In the genomic region with DNA sequence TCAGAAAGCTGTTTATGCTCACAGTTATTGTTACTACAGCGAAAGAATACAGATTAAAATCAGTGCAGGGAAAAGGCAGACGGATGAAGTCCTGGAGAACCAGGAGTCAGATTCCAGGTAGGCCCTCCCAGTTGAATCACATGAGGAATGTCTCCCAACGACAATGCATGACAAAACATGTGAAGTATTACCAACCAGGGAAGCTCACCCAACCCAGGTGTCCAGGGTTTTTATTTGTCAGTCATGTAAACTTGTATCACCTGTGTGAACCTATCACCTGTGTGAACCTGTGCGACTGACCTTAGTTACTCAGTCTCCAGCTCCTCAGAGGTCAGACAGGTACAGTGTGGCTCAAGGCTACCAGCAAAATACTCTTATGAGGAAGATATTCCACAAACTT, we compare ENCODE assay signal across 16 cellular contexts.
DNase-seq lines count a peak whose midpoint lies in the region; ATAC-seq, FAIRE-seq and TF ChIP-seq lines count a peak whose summit lies in the region.
"Had no signal": no experiment of that assay in that cellular context is flagged by ENCODE, and none has a peak within 500 bp of the region (broad histone marks: within the 10 kb centered on the region; RNA-seq: fewer than 3 reads in every experiment).

No MANE protein-coding gene starts in this region.

- no peak overlapping the region; the same call in 1 of the 2 replicates for H2BK12ac ChIP-seq in H1 (ENCODE audit: low read depth, low read length)

- no peaks in the 10 kb centered on the region for H3K23me2 ChIP-seq in H1 (ENCODE audit: low read depth, low read length)

- TF ChIP-seq CTCF in H1 (IDR thresholded peaks at IDR 0.05; ENCODE audit: control extremely low read depth in 1 of 3, insufficient read depth in 1 of 3, low read depth in 1 of 3, low read length in 3 of 3) (no peak), smooth muscle cell (IDR thresholded peaks at IDR 0.05; ENCODE audit: borderline replicate concordance, insufficient read depth, poor library complexity, severe bottlenecking) (no peak), GM10266 (IDR thresholded peaks at IDR 0.05; ENCODE audit: control insufficient read depth, insufficient read depth, low read depth, missing control alignments) (no peak)

- peaks cover 12 to 18% of the 10 kb centered on the region in 2 experiments for H4K20me1 ChIP-seq in H1 (replicated peaks in 1 of 2; ENCODE audit: control insufficient read depth in 1 of 2, insufficient read depth in 2 of 2, low read length in 2 of 2)
- H4K20me1 ChIP-seq in smooth muscle cell (ENCODE audit: low read depth): no peaks in the 10 kb centered on the region

- no peak for TF ChIP-seq POLR2A in H1 (IDR thresholded peaks at IDR 0.05; ENCODE audit: control extremely low read depth in 1 of 2, low read depth in 2 of 2, low read length in 2 of 2)

- TF ChIP-seq EP300 in H1 (IDR thresholded peaks at IDR 0.05; ENCODE audit: borderline replicate concordance in 1 of 2, low read depth in 2 of 2, low read length in 2 of 2): no peak

- ATAC-seq in GM21528 (IDR thresholded peaks at IDR 0.05; ENCODE audit: low FRiP score, unreplicated experiment): no peak
- ATAC-seq: HepG2 had no signal

- CTCF ChIA-PET in H1 (lab: Charles Lee; ENCODE audit: partially characterized antibody): interaction anchor here (1.1 to 2.1 kb wide), 2 partner anchors 12 to 172 kb away, joined by 4 read pairs; no protein-coding TSS in a partner anchor

- H3K9ac ChIP-seq in HUES48 (ENCODE audit: low read depth, low read length) (no peak overlapping the region), H1 (replicated peaks in 1 of 4; ENCODE audit: extremely low read depth in 1 of 4, low read depth in 3 of 4, low read length in 3 of 4) (no peak overlapping the region), smooth muscle cell (ENCODE audit: low read depth) (no peak overlapping the region)

- H3K36me3 ChIP-seq in HUES48 (ENCODE audit: control insufficient read depth, insufficient read depth, low read length) (no peaks in the 10 kb centered on the region), H1 (ENCODE audit: control insufficient read depth in 2 of 4, insufficient read depth in 4 of 4, low read length in 3 of 4) (no peaks in the 10 kb centered on the region), smooth muscle cell (ENCODE audit: low read depth) (no peaks in the 10 kb centered on the region)

- H4K91ac ChIP-seq in H1 (replicated peaks; ENCODE audit: insufficient read length, low read length): no peak overlapping the region

- peak; percentile 45 for FAIRE-seq in H1 (lab: Jason Lieb, UNC)
- FAIRE-seq: HepG2, RCC 7860 had no signal

- H3K4me2 ChIP-seq in H1 (ENCODE audit: insufficient read depth in 1 of 2, low read depth in 2 of 2, low read length in 2 of 2): peak overlapping the region; percentile 1 to 32; a peak in 1 of 4 replicates
- H3K4me2 ChIP-seq in smooth muscle cell: no peak overlapping the region

- DNase-seq in H1 (ENCODE audit: low read depth in 1 of 2, low spot score in 2 of 2) (no peak), kidney tubule cell (ENCODE audit: low spot score) (peak; percentile 62), smooth muscle cell (lab: John Stamatoyannopoulos, UW; ENCODE audit: unreplicated experiment) (no peak), GM10266 (ENCODE audit: extremely low spot score) (no peak)
- DNase-seq in stimulated activated CD4-positive, alpha-beta T cell treated with anti-CD3 and anti-CD28 coated beads, Interleukin-4, amount 100 ng/mL, for 4 hours: no peak
- DNase-seq: Calu3; CD4-positive, alpha-beta T cell; Karpas-422; NCI-H1105 treated with DMSO at 0.1 percent for 48 hours; NCI-H187 treated with DMSO at 0.1 percent for 48 hours; NCI-H510A; SIG-M5 had no signal

- no peak overlapping the region for H2BK120ac ChIP-seq in H1 (replicated peaks; ENCODE audit: low read depth, low read length)

- H3K4me3 ChIP-seq in HUES48 (ENCODE audit: low read depth, low read length) (no peak overlapping the region), H1 (ENCODE audit: extremely low read depth in 1 of 4, insufficient read depth in 2 of 4, low read depth in 3 of 4, low read length in 4 of 4) (no peak overlapping the region), smooth muscle cell (no peak overlapping the region)

- H2AK5ac ChIP-seq in H1 (ENCODE audit: low read depth, low read length): no peak overlapping the region; the same call in 1 of the 2 replicates

- no peak overlapping the region for H2BK20ac ChIP-seq in H1 (ENCODE audit: low read length)

- H4K5ac ChIP-seq in H1 (ENCODE audit: insufficient read length, low read depth, low read length): no peak overlapping the region

- H3K23ac ChIP-seq in H1 (ENCODE audit: insufficient read length): no peak overlapping the region

- WGBS in H1 (ENCODE audit: extremely low coverage in 1 of 2, insufficient coverage in 1 of 2, insufficient read length in 1 of 2, insufficient replicate concordance in 2 of 2, low coverage in 1 of 2, low lambda C conversion rate in 2 of 2, missing lambda C conversion rate in 1 of 2), 2 experiments: 66% methylated on average over 4 of the region's 4 CpGs; no CpG with 5 or more reads in 1 of the 2 experiments
- 68% methylated on average over 4 of the region's 4 CpGs for WGBS in smooth muscle cell (ENCODE audit: low lambda C conversion rate)

- no peak overlapping the region for H2AFZ ChIP-seq in H1 (ENCODE audit: low read length)
- no peak overlapping the region for H2AFZ ChIP-seq in smooth muscle cell (ENCODE audit: low read depth)

- H3K9me3 ChIP-seq in HUES48 (ENCODE audit: control insufficient read depth, insufficient read depth, low read length) (peaks cover 8% of the 10 kb centered on the region), H1 (ENCODE audit: insufficient read depth in 2 of 2, low read depth in 1 of 2, low read length in 1 of 2) (peaks cover 0 to 5% of the 10 kb centered on the region in 2 experiments; a peak in 2 of 4 replicates), smooth muscle cell (replicated peaks; ENCODE audit: low read depth) (no peaks in the 10 kb centered on the region)

- H3K79me1 ChIP-seq in H1 (ENCODE audit: low read depth, low read length): peaks cover 10% of the 10 kb centered on the region

- H3K4me1 ChIP-seq in HUES48 (ENCODE audit: control insufficient read depth, insufficient read depth, low read length): peaks cover 58% of the 10 kb centered on the region
- H3K4me1 ChIP-seq in H1 (replicated peaks in 1 of 4; ENCODE audit: control insufficient read depth in 3 of 4, insufficient read depth in 4 of 4, low read length in 3 of 4): peaks cover 13 to 28% (median 21%) of the 10 kb centered on the region in 4 experiments
- peaks cover 27% of the 10 kb centered on the region for H3K4me1 ChIP-seq in smooth muscle cell (ENCODE audit: low read depth)

- no peak overlapping the region for H4K8ac ChIP-seq in H1 (ENCODE audit: extremely low read depth, insufficient read depth, low read length)

- no peaks in the 10 kb centered on the region for H3F3A ChIP-seq in smooth muscle cell (ENCODE audit: low read depth)

- H3K27ac ChIP-seq in HUES48 (ENCODE audit: low read depth, low read length): peak overlapping the region; percentile 59
- H3K27ac ChIP-seq in H1 (ENCODE audit: low read depth, low read length): no peak overlapping the region
- H3K27ac ChIP-seq in smooth muscle cell (ENCODE audit: low read depth): peak overlapping the region; percentile 60

- TF ChIP-seq RAD21 in H1 (IDR thresholded peaks at IDR 0.05 in 1 of 2, conservative IDR thresholded peaks at IDR 0.05 in 1 of 2; ENCODE audit: low read depth in 2 of 2, low read length in 2 of 2): no peak

- H3K27me3 ChIP-seq in HUES48 (ENCODE audit: control insufficient read depth, insufficient read depth, low read length): no peaks in the 10 kb centered on the region
- no peaks in the 10 kb centered on the region for H3K27me3 ChIP-seq in H1 (replicated peaks in 1 of 4; ENCODE audit: control insufficient read depth in 3 of 4, extremely low read depth in 1 of 4, insufficient read depth in 3 of 4, low read length in 3 of 4)
- H3K27me3 ChIP-seq in smooth muscle cell (ENCODE audit: low read depth): no peaks in the 10 kb centered on the region

- no peak overlapping the region for H2BK15ac ChIP-seq in H1 (ENCODE audit: low read length)

- H3K56ac ChIP-seq in H1 (replicated peaks; ENCODE audit: insufficient read length, low read depth, low read length): no peak overlapping the region

- H3K18ac ChIP-seq in H1 (ENCODE audit: extremely low read depth, low read length): no peak overlapping the region; the same call in 1 of the 2 replicates

- H3K79me2 ChIP-seq in H1 (ENCODE audit: control insufficient read depth in 1 of 2, insufficient read depth in 2 of 2, low read length in 2 of 2) (peaks cover 3 to 80% of the 10 kb centered on the region in 2 experiments; a peak in 3 of 4 replicates), smooth muscle cell (ENCODE audit: low read depth) (peaks cover 3% of the 10 kb centered on the region)

- POLR2A ChIA-PET in H1 (lab: Charles Lee; ENCODE audit: partially characterized antibody): no interaction called here

- H3K14ac ChIP-seq in H1 (ENCODE audit: insufficient read length): no peak overlapping the region

- H3K4ac ChIP-seq in H1 (replicated peaks; ENCODE audit: insufficient read length, low read depth, low read length): no peak overlapping the region

- H2BK5ac ChIP-seq in H1 (ENCODE audit: low read depth, low read length): no peak overlapping the region

TF ChIP-seq in H1, 55 proteins besides CTCF, POLR2A, EP300 and RAD21:
- no peak for TF ChIP-seq CEBPB (IDR thresholded peaks at IDR 0.05; ENCODE audit: low read depth, low read length)
- TF ChIP-seq TEAD4 (IDR thresholded peaks at IDR 0.05; ENCODE audit: low read depth, low read length): 0 out of 2 replicates have a peak, but pooled peaks have one; percentile 8
